Comparison of ENCODE assay signal across 1 cellular context in genomic region chr10:27504007-27504890, GRCh38.
TF ChIP-seq lines count a peak whose summit lies in the region.

RAB18 (plus strand) TSS chr10:27504304; CDS start chr10:27504370, 66 bp downstream.

TF ChIP-seq in HepG2, 621 proteins besides CTCF, POLR2A, EP300 and RAD21 (continued from another document and continues in another):
- peak; percentile 55; the same call in 1 of the 2 replicates for TF ChIP-seq ZNF362 (CRISPR knock-in tag; IDR thresholded peaks at IDR 0.05; ENCODE audit: borderline replicate concordance)
- TF ChIP-seq USF2 (IDR thresholded peaks at IDR 0.05; ENCODE audit: low read depth, low read length): 0 out of 2 replicates have a peak, but pooled peaks have one; percentile 2
- peak; percentile 42; the same call in 1 of the 2 replicates for TF ChIP-seq USF2 (CRISPR knock-in tag; IDR thresholded peaks at IDR 0.05; ENCODE audit: borderline replicate concordance)
- TF ChIP-seq ZEB1 (IDR thresholded peaks at IDR 0.05; ENCODE audit: insufficient replicate concordance, low read depth): no peak
- no peak for TF ChIP-seq KAT2B (IDR thresholded peaks at IDR 0.05; ENCODE audit: borderline replicate concordance, low read depth, low read length)
- no peak for TF ChIP-seq ZFP36 (IDR thresholded peaks at IDR 0.05; ENCODE audit: borderline replicate concordance, low read depth, low read length, partially characterized antibody)
- peak; percentile 82; the same call in 1 of the 2 replicates for TF ChIP-seq KAT7 (CRISPR knock-in tag; IDR thresholded peaks at IDR 0.05; ENCODE audit: borderline replicate concordance)
- no peak for TF ChIP-seq ATM (IDR thresholded peaks at IDR 0.05; ENCODE audit: borderline replicate concordance)
- TF ChIP-seq MAZ (IDR thresholded peaks at IDR 0.05; ENCODE audit: borderline replicate concordance, low read depth, low read length): 0 out of 2 replicates have a peak, but pooled peaks have one; percentile 25
- TF ChIP-seq MAZ (CRISPR knock-in tag; IDR thresholded peaks at IDR 0.05; ENCODE audit: low read depth): peak; percentile 54
- TF ChIP-seq MIER2 (CRISPR knock-in tag; IDR thresholded peaks at IDR 0.05): no peak
- TF ChIP-seq MTERF4 (CRISPR knock-in tag; IDR thresholded peaks at IDR 0.05): peak; percentile 43; the same call in 1 of the 2 replicates
- peak; percentile 76 for TF ChIP-seq MYPOP (CRISPR knock-in tag; IDR thresholded peaks at IDR 0.05)
- peak; percentile 33; the same call in 1 of the 2 replicates for TF ChIP-seq RXRA (CRISPR knock-in tag; IDR thresholded peaks at IDR 0.05)
- no peak for TF ChIP-seq ZNF235 (CRISPR knock-in tag; IDR thresholded peaks at IDR 0.05; ENCODE audit: borderline replicate concordance)
- peak; percentile 93 for TF ChIP-seq KDM5B (CRISPR knock-in tag; IDR thresholded peaks at IDR 0.05; ENCODE audit: borderline replicate concordance)
- TF ChIP-seq SP5 (CRISPR knock-in tag; IDR thresholded peaks at IDR 0.05; ENCODE audit: borderline replicate concordance, low read depth): 0 out of 2 replicates have a peak, but pooled peaks have one; percentile 30
- TF ChIP-seq NFE2L2 (IDR thresholded peaks at IDR 0.05; ENCODE audit: low read length): no peak
- no peak for TF ChIP-seq ZNF296 (CRISPR knock-in tag; conservative IDR thresholded peaks at IDR 0.05)
- TF ChIP-seq SATB2 (CRISPR knock-in tag; IDR thresholded peaks at IDR 0.05): peak; percentile 31; the same call in 1 of the 2 replicates
- peak; percentile 36; the same call in 1 of the 2 replicates for TF ChIP-seq ARNT2 (CRISPR knock-in tag; IDR thresholded peaks at IDR 0.05; ENCODE audit: low read depth)
- 0 out of 2 replicates have a peak, but pooled peaks have one; percentile 81 for TF ChIP-seq ZNF782 (CRISPR knock-in tag; IDR thresholded peaks at IDR 0.05; ENCODE audit: borderline replicate concordance)
- peak; percentile 98 for TF ChIP-seq ZNF687 (CRISPR knock-in tag; IDR thresholded peaks at IDR 0.05)
- TF ChIP-seq RARG (CRISPR knock-in tag; IDR thresholded peaks at IDR 0.05; ENCODE audit: low read depth): peak; percentile 90
- peak; percentile 8; the same call in 1 of the 2 replicates for TF ChIP-seq HIC2 (CRISPR knock-in tag; IDR thresholded peaks at IDR 0.05; ENCODE audit: low read depth)
- TF ChIP-seq ZSCAN30 (CRISPR knock-in tag; IDR thresholded peaks at IDR 0.05): 0 out of 2 replicates have a peak, but pooled peaks have one; percentile 59
- TF ChIP-seq REXO4 (CRISPR knock-in tag; IDR thresholded peaks at IDR 0.05; ENCODE audit: borderline replicate concordance): no peak
- TF ChIP-seq RFX3 (CRISPR knock-in tag; IDR thresholded peaks at IDR 0.05): no peak
- TF ChIP-seq MXD4 (CRISPR knock-in tag; IDR thresholded peaks at IDR 0.05): peak; percentile 63; the same call in 1 of the 2 replicates
- 0 out of 2 replicates have a peak, but pooled peaks have one; percentile 45 for TF ChIP-seq ZFP41 (CRISPR knock-in tag; IDR thresholded peaks at IDR 0.05; ENCODE audit: borderline replicate concordance)
- peak; percentile 35; the same call in 1 of the 2 replicates for TF ChIP-seq RXRB (CRISPR knock-in tag; IDR thresholded peaks at IDR 0.05; ENCODE audit: borderline replicate concordance)
- 0 out of 2 replicates have a peak, but pooled peaks have one; percentile 19 for TF ChIP-seq PCBP1 (IDR thresholded peaks at IDR 0.05; ENCODE audit: borderline replicate concordance, low read depth, low read length)
- peak; percentile 89 for TF ChIP-seq TAF1 (CRISPR knock-in tag; IDR thresholded peaks at IDR 0.05)
- peak; percentile 88; the same call in 1 of the 2 replicates for TF ChIP-seq DZIP1 (CRISPR knock-in tag; IDR thresholded peaks at IDR 0.05)
- peak; percentile 91 for TF ChIP-seq HOMEZ (CRISPR knock-in tag; IDR thresholded peaks at IDR 0.05; ENCODE audit: low read depth)
- peak; percentile 76; the same call in 1 of the 2 replicates for TF ChIP-seq FOXK1 (CRISPR knock-in tag; IDR thresholded peaks at IDR 0.05; ENCODE audit: borderline replicate concordance, low read depth)
- peak; percentile 67; the same call in 1 of the 2 replicates for TF ChIP-seq ZNF503 (CRISPR knock-in tag; IDR thresholded peaks at IDR 0.05)
- TF ChIP-seq ZFY (CRISPR knock-in tag; IDR thresholded peaks at IDR 0.05): peak; percentile 94
- TF ChIP-seq TBL1XR1 (IDR thresholded peaks at IDR 0.05; ENCODE audit: borderline replicate concordance, low read length, partially characterized antibody): no peak
